In genomic region chr4:145920205-145920604, GRCh38 we compare ENCODE assay signal across 13 cellular contexts. TPM values are rescaled to one million over a fixed set of nuclear protein-coding genes. Genes with fewer than 3 reads are reported as not detected.
DNase-seq lines count a peak whose midpoint lies in the region; ATAC-seq and TF ChIP-seq lines count a peak whose summit lies in the region.
"Had no signal": no experiment of that assay in that cellular context is flagged by ENCODE, and none has a peak within 500 bp of the region (broad histone marks: within the 10 kb centered on the region; RNA-seq: fewer than 3 reads in every experiment).

No MANE protein-coding gene starts in this region.

- H3K27me3 ChIP-seq in fibroblast of lung (ENCODE audit: control insufficient read depth, insufficient read depth, low read length) (no peaks in the 10 kb centered on the region), osteoblast (ENCODE audit: insufficient read depth, low read length) (no peaks in the 10 kb centered on the region)

- H3K9me3 ChIP-seq in fibroblast of lung (ENCODE audit: control insufficient read depth, insufficient read depth, low read depth, low read length), result no peaks in the 10 kb centered on the region
- H3K9me3 ChIP-seq in osteoblast (ENCODE audit: low read depth, low read length), result no peaks in the 10 kb centered on the region

- DNase-seq in AG09319 (ENCODE audit: extremely low read depth, low read depth), result peak; percentile 79
- DNase-seq in SK-MEL-5 (ENCODE audit: low read depth, low spot score), result peak; percentile 68
- peak; percentile 94 to 99 for DNase-seq in fibroblast of lung (ENCODE audit: low read depth in 2 of 2)
- peak; percentile 88 for DNase-seq in osteoblast (ENCODE audit: insufficient read length, low spot score, missing footprints)
- DNase-seq in caudate nucleus (lab: John Stamatoyannopoulos, UW), result no peak
- no peak for DNase-seq in NCI-H345 treated with DMSO at 0.1 percent for 48 hours (lab: John Stamatoyannopoulos, UW; ENCODE audit: unreplicated experiment)
- DNase-seq: activated effector memory CD4-positive, alpha-beta T cell treated with anti-CD3 and anti-CD28 coated beads, Interleukin-2, amount 50 U/mL, for 16 hours; CD4-positive, CD25-positive, alpha-beta regulatory T cell; stimulated activated naive CD4-positive, alpha-beta T cell treated with Interleukin-2 at 50 U/mL for 16 hours; WERI-Rb-1 had no signal

- H3K79me2 ChIP-seq in fibroblast of lung (ENCODE audit: control insufficient read depth, insufficient read depth, low read length) (no peaks in the 10 kb centered on the region), osteoblast (ENCODE audit: insufficient read depth, low read length) (peaks cover 71% of the 10 kb centered on the region)

- no peak overlapping the region for H3K4me3 ChIP-seq in fibroblast of lung (replicated peaks in 1 of 4; ENCODE audit: control extremely low read depth in 1 of 4, insufficient read depth in 1 of 4, low read depth in 3 of 4, low read length in 4 of 4)
- peak overlapping the region; percentile 27 for H3K4me3 ChIP-seq in osteoblast (ENCODE audit: insufficient read depth, low read length)
- H3K4me3 ChIP-seq: lung had no signal

- no peaks in the 10 kb centered on the region for H3K36me3 ChIP-seq in fibroblast of lung (ENCODE audit: control insufficient read depth, insufficient read depth, low read length)
- H3K36me3 ChIP-seq in osteoblast (ENCODE audit: insufficient read depth, low read length), result no peaks in the 10 kb centered on the region
- H3K36me3 ChIP-seq: WERI-Rb-1 had no signal

- H4K20me1 ChIP-seq in fibroblast of lung (ENCODE audit: control insufficient read depth, extremely low read depth, insufficient read depth, low read length), result no peaks in the 10 kb centered on the region
- no peaks in the 10 kb centered on the region for H4K20me1 ChIP-seq in osteoblast (ENCODE audit: insufficient read depth, low read length)

- H3K4me1 ChIP-seq in fibroblast of lung (ENCODE audit: control insufficient read depth, extremely low read depth, insufficient read depth, low read length), result peaks cover 4% of the 10 kb centered on the region
- peaks cover 15% of the 10 kb centered on the region for H3K4me1 ChIP-seq in osteoblast (ENCODE audit: insufficient read depth, low read length)

- H2AFZ ChIP-seq in fibroblast of lung (ENCODE audit: low read length) (no peak overlapping the region), osteoblast (ENCODE audit: low read length) (peak overlapping the region; percentile 50)

- in situ Hi-C loops in SK-MEL-5 (cut with HindIII; ENCODE audit: low pct_unique_long_range_greater_than_20kb, low sequenced_read_pairs), result no loop called here

- H3K4me2 ChIP-seq in fibroblast of lung (ENCODE audit: extremely low read depth, insufficient read depth, low read length), result peak overlapping the region; percentile 40
- peak overlapping the region; percentile 71 for H3K4me2 ChIP-seq in osteoblast (ENCODE audit: insufficient read depth, low read length)

- no peak overlapping the region for H3K9ac ChIP-seq in fibroblast of lung (ENCODE audit: insufficient read depth, low read length)

- H3K27ac ChIP-seq in fibroblast of lung (ENCODE audit: insufficient read depth, low read length) (peak overlapping the region; percentile 10), osteoblast (ENCODE audit: low read depth, low read length) (peak overlapping the region; percentile 92), caudate nucleus (ENCODE audit: low read depth, low read length) (no peak overlapping the region)

- no peak for ATAC-seq in HG02763 (IDR thresholded peaks at IDR 0.05; ENCODE audit: unreplicated experiment)
- ATAC-seq in HG02759 (IDR thresholded peaks at IDR 0.05; ENCODE audit: unreplicated experiment), result no peak

- TF ChIP-seq CTCF in AG09319 (IDR thresholded peaks at IDR 0.05; ENCODE audit: low read depth, low read length) (no peak), fibroblast of lung (conservative IDR thresholded peaks at IDR 0.05 in 1 of 2, IDR thresholded peaks at IDR 0.05 in 1 of 2; ENCODE audit: low read depth in 1 of 2, low read length in 2 of 2) (no peak), osteoblast (IDR thresholded peaks at IDR 0.05; ENCODE audit: extremely low read depth, low read depth, low read length) (no peak)

RNA-seq across cellular contexts. Expression of gene ZNF827, which starts 18.4 kb away (rescaled TPM):
- total RNA-seq in SK-MEL-5 (2014; rRNA removed; shearing (Covaris generic)), result 5.8 and 5.9 TPM in 2 replicates
- polyA plus RNA-seq in SK-MEL-5 (2015; cell fraction: cytosol; rRNA removed), result 9.9 and 31.3 TPM in 2 replicates
- 21.1 and 54.1 TPM in 2 replicates for polyA plus RNA-seq in SK-MEL-5 (2015; cell fraction: nucleus; rRNA removed)
- 4.4 and 7.1 TPM in 2 replicates for total RNA-seq in fibroblast of lung
- 5.8 and 6.2 TPM in 2 replicates for polyA plus RNA-seq in fibroblast of lung
- polyA plus RNA-seq in fibroblast of lung (2012), result 7.0 and 7.4 TPM in 2 replicates
- 23.6 and 28.7 TPM in 2 replicates for polyA minus RNA-seq in fibroblast of lung (ENCODE audit: low replicate concordance)
- total RNA-seq in osteoblast, result 16.3 and 20.0 TPM in 2 replicates

Comparison
In these comparisons a context has a peak if more than half of its experiments do, and no peak if none do; other contexts are left out.
1. DNase-seq: peak in AG09319 (single experiment), SK-MEL-5 (single experiment), fibroblast of lung (2 of 2) and osteoblast (single experiment); none in caudate nucleus (0 of 61) and NCI-H345 treated with DMSO at 0.1 percent for 48 hours (single experiment).